In genomic region chr7:70193514-70193913, GRCh38 we compare ENCODE assay signal across 11 cellular contexts.
DNase-seq lines count a peak whose midpoint lies in the region; ATAC-seq, FAIRE-seq and TF ChIP-seq lines count a peak whose summit lies in the region.
"Had no signal": no experiment of that assay in that cellular context is flagged by ENCODE, and none has a peak within 500 bp of the region (broad histone marks: within the 10 kb centered on the region; RNA-seq: fewer than 3 reads in every experiment).

No MANE protein-coding gene starts in this region.

- H3K4me3 ChIP-seq in upper lobe of left lung: no peak overlapping the region

- no peak overlapping the region for H3K27ac ChIP-seq in upper lobe of left lung

- H3K27me3 ChIP-seq in upper lobe of left lung: no peaks in the 10 kb centered on the region

- FAIRE-seq in GM12891 (lab: Jason Lieb, UNC) (peak; percentile 74), RCC 7860 (lab: Jason Lieb, UNC) (no peak)

- peak in 1 of 6 experiments; percentile 6 for TF ChIP-seq CTCF in upper lobe of left lung (IDR thresholded peaks at IDR 0.05)

- ATAC-seq in upper lobe of left lung (ENCODE audit: low FRiP score in 2 of 2): no peak
- ATAC-seq: activated CD8-positive, alpha-beta memory T cell treated with anti-CD3 and anti-CD28 coated beads, Interleukin-2, amount 10 ng/mL, durations not matched to agents 7 days and 5 days had no signal

- TF ChIP-seq EP300 in upper lobe of left lung (IDR thresholded peaks at IDR 0.05): no peak

- no peaks in the 10 kb centered on the region for H3K36me3 ChIP-seq in upper lobe of left lung

- peaks cover 0 to 4% (median 0%) of the 10 kb centered on the region in 4 donors for H3K4me1 ChIP-seq in upper lobe of left lung

- WGBS in upper lobe of left lung, 2 donors: 78 to 80% methylated on average over 4 of the region's 4 CpGs

- peaks cover 0 to 2% (median 0%) of the 10 kb centered on the region in 4 donors for H3K9me3 ChIP-seq in upper lobe of left lung

- DNase-seq in A172 (ENCODE audit: low spot score) (peak; percentile 53), GM12891 (ENCODE audit: insufficient read length, low spot score) (no peak), RCC 7860 (ENCODE audit: low spot score) (peak; percentile 12), germinal center (ENCODE audit: low spot score) (peak; percentile 11), NCI-H2107 (lab: John Stamatoyannopoulos, UW) (no peak), SKM-1 (lab: John Stamatoyannopoulos, UW; ENCODE audit: unreplicated experiment) (no peak), upper lobe of left lung (no peak)
- DNase-seq in stimulated activated CD4-positive, alpha-beta T cell treated with anti-CD3 and anti-CD28 coated beads, Interleukin-2, amount 100 ng/mL, for 24 hours: no peak
- DNase-seq: activated CD8-positive, alpha-beta memory T cell treated with anti-CD3 and anti-CD28 coated beads, Interleukin-2, amount 10 ng/mL, durations not matched to agents 7 days and 5 days; H7; NCI-H1436 had no signal

- TF ChIP-seq POLR2A in GM12891 (IDR thresholded peaks at IDR 0.05; ENCODE audit: low read depth, low read length): no peak
- no peak for TF ChIP-seq POLR2A in upper lobe of left lung (IDR thresholded peaks at IDR 0.05)

TF ChIP-seq in GM12891, 5 proteins besides CTCF, POLR2A, EP300 and RAD21:
- TF ChIP-seq SPI1 (IDR thresholded peaks at IDR 0.05; ENCODE audit: low read depth, low read length): no peak
- no peak for TF ChIP-seq POU2F2 (IDR thresholded peaks at IDR 0.05; ENCODE audit: low read depth, low read length)
- TF ChIP-seq PAX5 (IDR thresholded peaks at IDR 0.05; ENCODE audit: insufficient read depth, low read length, severe bottlenecking): no peak

Comparison
In these comparisons a context has a peak if more than half of its experiments do, and no peak if none do; other contexts are left out.
1. DNase-seq: peak in A172 (single experiment), RCC 7860 (single experiment) and germinal center (single experiment); none in GM12891 (single experiment), NCI-H2107 (single experiment), SKM-1 (single experiment), stimulated activated CD4-positive, alpha-beta T cell treated with anti-CD3 and anti-CD28 coated beads, Interleukin-2, amount 100 ng/mL, for 24 hours (0 of 2) and upper lobe of left lung (0 of 2).